In genomic region chr4:88158360-88159136, GRCh38 we compare ENCODE assay signal across 8 cellular contexts. TPM values are rescaled to one million over a fixed set of nuclear protein-coding genes. Genes with fewer than 3 reads are reported as not detected.
DNase-seq lines count a peak whose midpoint lies in the region; ATAC-seq and TF ChIP-seq lines count a peak whose summit lies in the region.

Gene ABCG2, minus strand, starts transcription at chr4:88158639. Its CDS starts 18,644 bp downstream, at chr4:88139995.

- H3K79me2 ChIP-seq in KMS-11 (ENCODE audit: insufficient read depth, low read depth): no peaks in the 10 kb centered on the region

- peak within 1 kb of the TSS; percentile 70 for H3K9ac ChIP-seq in KMS-11
- H3K9ac ChIP-seq in muscle layer of colon (ENCODE audit: low read length): no peak within 1 kb of the TSS

- H3K27ac Mint-ChIP-seq in Caco-2 (ENCODE audit: unreplicated experiment): peak within 1 kb of the TSS; percentile 67
- no peak within 1 kb of the TSS for H3K27ac Mint-ChIP-seq in activated CD8-positive, alpha-beta T cell treated with anti-CD3 and anti-CD28 coated beads, Interleukin-2, amount 10 ng/mL, durations not matched to agents 7 days and 5 days
- H3K27ac Mint-ChIP-seq in stimulated activated naive CD8-positive, alpha-beta T cell treated with anti-CD3 and anti-CD28 coated beads, Interleukin-15, Interleukin-2, amounts not matched to agents 100 ng/mL and 50 ng/mL, for 24 hours: peak within 1 kb of the TSS; percentile 77

- H3K4me1 ChIP-seq in Caco-2: peaks cover 20% of the 10 kb centered on the region
- H3K4me1 ChIP-seq in KMS-11 (ENCODE audit: low read depth, poor library complexity, severe bottlenecking): peaks cover 27% of the 10 kb centered on the region
- no peaks in the 10 kb centered on the region for H3K4me1 ChIP-seq in muscle layer of colon (ENCODE audit: insufficient read depth, low read length)

- H3K27me3 ChIP-seq in Caco-2 (replicated peaks; ENCODE audit: control insufficient read depth, insufficient read depth, low read length): no peaks in the 10 kb centered on the region
- no peaks in the 10 kb centered on the region for H3K27me3 ChIP-seq in KMS-11 (ENCODE audit: insufficient read depth, low read depth)
- peaks cover 0 to 8% of the 10 kb centered on the region in 2 donors for H3K27me3 ChIP-seq in muscle layer of colon (ENCODE audit: control insufficient read depth in 1 of 2, insufficient read depth in 2 of 2, low read length in 2 of 2)

- BruUV-seq in Caco-2 (replicated peaks; lab: Mats Ljungman, UMichigan): no TSS peak

- peak within 1 kb of the TSS; percentile 94 for H2AFZ ChIP-seq in KMS-11 (ENCODE audit: low read depth)

- peak within 1 kb of the TSS; percentile 85 for H3K4me3 ChIP-seq in Caco-2 (ENCODE audit: low read depth, low read length)
- peak within 1 kb of the TSS; percentile 92 for H3K4me3 ChIP-seq in KMS-11 (IDR thresholded peaks at IDR 0.05; ENCODE audit: insufficient read depth, low read depth, low read length)
- peak within 1 kb of the TSS; percentile 51 to 61 for H3K4me3 ChIP-seq in muscle layer of colon (ENCODE audit: low read depth in 1 of 2, low read length in 2 of 2)

- peak within 1 kb of the TSS; percentile 80 for H3K4me3 Mint-ChIP-seq in Caco-2 (ENCODE audit: unreplicated experiment)
- peak within 1 kb of the TSS; percentile 75 for H3K4me3 Mint-ChIP-seq in activated CD8-positive, alpha-beta T cell treated with anti-CD3 and anti-CD28 coated beads, Interleukin-2, amount 10 ng/mL, durations not matched to agents 7 days and 5 days
- H3K4me3 Mint-ChIP-seq in stimulated activated naive CD8-positive, alpha-beta T cell treated with anti-CD3 and anti-CD28 coated beads, Interleukin-15, Interleukin-2, amounts not matched to agents 100 ng/mL and 50 ng/mL, for 24 hours: peak within 1 kb of the TSS; percentile 84

- no peaks in the 10 kb centered on the region for H4K20me1 ChIP-seq in KMS-11 (ENCODE audit: insufficient read depth)

- POLR2A ChIA-PET in Caco-2 (lab: Charles Lee): interaction anchor here (0.5 to 1.4 kb wide), 3 partner anchors 14 to 126 kb away, joined by 3 to 7 read pairs (median 5); no protein-coding TSS in a partner anchor
- POLR2A ChIA-PET in activated CD8-positive, alpha-beta T cell treated with anti-CD3 and anti-CD28 coated beads, Interleukin-2, amount 10 ng/mL, durations not matched to agents 7 days and 5 days (lab: Charles Lee): no interaction called here

- DNase-seq in Caco-2 (peak; percentile 42 to 77), erythroblast (lab: John Stamatoyannopoulos, UW) (peak; percentile 95), HuH-7 (ENCODE audit: low spot score) (no peak)
- peak; percentile 52 for DNase-seq in activated CD8-positive, alpha-beta T cell treated with anti-CD3 and anti-CD28 coated beads, Interleukin-2, amount 10 ng/mL, durations not matched to agents 7 days and 5 days

- no peaks in the 10 kb centered on the region for H3K9me3 Mint-ChIP-seq in Caco-2 (ENCODE audit: unreplicated experiment)
- H3K9me3 Mint-ChIP-seq in activated CD8-positive, alpha-beta T cell treated with anti-CD3 and anti-CD28 coated beads, Interleukin-2, amount 10 ng/mL, durations not matched to agents 7 days and 5 days (ENCODE audit: insufficient read depth): no peaks in the 10 kb centered on the region
- H3K9me3 Mint-ChIP-seq in stimulated activated naive CD8-positive, alpha-beta T cell treated with anti-CD3 and anti-CD28 coated beads, Interleukin-15, Interleukin-2, amounts not matched to agents 100 ng/mL and 50 ng/mL, for 24 hours: no peaks in the 10 kb centered on the region

- ATAC-seq in GM21390 (IDR thresholded peaks at IDR 0.05; ENCODE audit: unreplicated experiment): peak; percentile 65
- peak; percentile 88 for ATAC-seq in activated CD8-positive, alpha-beta T cell treated with anti-CD3 and anti-CD28 coated beads, Interleukin-2, amount 10 ng/mL, durations not matched to agents 7 days and 5 days

- H3K36me3 ChIP-seq in Caco-2 (ENCODE audit: control insufficient read depth, insufficient read depth, low read length): no peaks in the 10 kb centered on the region
- no peaks in the 10 kb centered on the region for H3K36me3 ChIP-seq in KMS-11 (ENCODE audit: insufficient read depth)
- no peaks in the 10 kb centered on the region for H3K36me3 ChIP-seq in muscle layer of colon (ENCODE audit: insufficient read depth, low read length)

- TF ChIP-seq POLR2A in erythroblast (IDR thresholded peaks at IDR 0.05; ENCODE audit: low read length): peak; percentile 58

- H3K9me3 ChIP-seq in Caco-2: no peaks in the 10 kb centered on the region
- H3K9me3 ChIP-seq in muscle layer of colon (ENCODE audit: low read length): no peaks in the 10 kb centered on the region

- no peak for TF ChIP-seq CTCF in Caco-2 (IDR thresholded peaks at IDR 0.05; ENCODE audit: insufficient read depth in 1 of 2, low read depth in 1 of 2, low read length in 1 of 2, severe bottlenecking in 1 of 2, unreplicated experiment in 1 of 2)
- no peak for TF ChIP-seq CTCF in KMS-11 (conservative IDR thresholded peaks at IDR 0.05; ENCODE audit: low read depth, low read length)

- H3K36me3 Mint-ChIP-seq in Caco-2 (ENCODE audit: insufficient read depth, unreplicated experiment): no peaks in the 10 kb centered on the region
- no peaks in the 10 kb centered on the region for H3K36me3 Mint-ChIP-seq in activated CD8-positive, alpha-beta T cell treated with anti-CD3 and anti-CD28 coated beads, Interleukin-2, amount 10 ng/mL, durations not matched to agents 7 days and 5 days (ENCODE audit: low read depth)
- no peaks in the 10 kb centered on the region for H3K36me3 Mint-ChIP-seq in stimulated activated naive CD8-positive, alpha-beta T cell treated with anti-CD3 and anti-CD28 coated beads, Interleukin-15, Interleukin-2, amounts not matched to agents 100 ng/mL and 50 ng/mL, for 24 hours (ENCODE audit: low read depth)

- no peaks in the 10 kb centered on the region for H3K27me3 Mint-ChIP-seq in Caco-2 (ENCODE audit: insufficient read depth, unreplicated experiment)
- H3K27me3 Mint-ChIP-seq in activated CD8-positive, alpha-beta T cell treated with anti-CD3 and anti-CD28 coated beads, Interleukin-2, amount 10 ng/mL, durations not matched to agents 7 days and 5 days (ENCODE audit: low read depth): peaks cover 15% of the 10 kb centered on the region
- H3K27me3 Mint-ChIP-seq in stimulated activated naive CD8-positive, alpha-beta T cell treated with anti-CD3 and anti-CD28 coated beads, Interleukin-15, Interleukin-2, amounts not matched to agents 100 ng/mL and 50 ng/mL, for 24 hours: peaks cover 21% of the 10 kb centered on the region

- peaks cover 8% of the 10 kb centered on the region for H3K4me1 Mint-ChIP-seq in Caco-2 (ENCODE audit: low read depth, unreplicated experiment)
- peaks cover 13% of the 10 kb centered on the region for H3K4me1 Mint-ChIP-seq in activated CD8-positive, alpha-beta T cell treated with anti-CD3 and anti-CD28 coated beads, Interleukin-2, amount 10 ng/mL, durations not matched to agents 7 days and 5 days (ENCODE audit: low read depth)
- H3K4me1 Mint-ChIP-seq in stimulated activated naive CD8-positive, alpha-beta T cell treated with anti-CD3 and anti-CD28 coated beads, Interleukin-15, Interleukin-2, amounts not matched to agents 100 ng/mL and 50 ng/mL, for 24 hours (ENCODE audit: low read depth): peaks cover 16% of the 10 kb centered on the region

- peak within 1 kb of the TSS; percentile 77 for H3K4me2 ChIP-seq in KMS-11

- H3K27ac ChIP-seq in KMS-11 (peak within 1 kb of the TSS; percentile 74), muscle layer of colon (ENCODE audit: low read depth, low read length) (no peak within 1 kb of the TSS)

- CTCF ChIA-PET in Caco-2 (lab: Charles Lee): no interaction called here
- CTCF ChIA-PET in activated CD8-positive, alpha-beta T cell treated with anti-CD3 and anti-CD28 coated beads, Interleukin-2, amount 10 ng/mL, durations not matched to agents 7 days and 5 days (lab: Charles Lee): interaction anchor here (0.7 to 1.4 kb wide), 3 partner anchors 53 to 381 kb away, joined by 4 read pairs; no protein-coding TSS in a partner anchor

- intact Hi-C loops in Caco-2 (cut with micrococcal nuclease; ENCODE audit: unreplicated experiment): loop anchor here (1.0 to 5.0 kb wide), 5 partner anchors 10 to 54 kb away; no protein-coding TSS in a partner anchor

RNA-seq across cellular contexts. Expression of gene ABCG2, which starts in this region (rescaled TPM):
- 23.7 and 26.0 TPM in 2 replicates for total RNA-seq in Caco-2 (2022)
- under 1 TPM; 0.57 to 0.61 TPM for total RNA-seq in activated CD8-positive, alpha-beta T cell treated with anti-CD3 and anti-CD28 coated beads, Interleukin-2, amount 10 ng/mL, durations not matched to agents 7 days and 5 days

Comparison
In these comparisons a context has a peak if more than half of its experiments do, and no peak if none do; other contexts are left out.
1. RNA of gene ABCG2 (total RNA-seq): 23.7 to 26.0 TPM in Caco-2; 0.57 to 0.61 TPM in activated CD8-positive, alpha-beta T cell treated with anti-CD3 and anti-CD28 coated beads, Interleukin-2, amount 10 ng/mL, durations not matched to agents 7 days and 5 days; every median in the first group is over 10 times any median in the second.
2. Peak in DNase-seq and ATAC-seq in activated CD8-positive, alpha-beta T cell treated with anti-CD3 and anti-CD28 coated beads, Interleukin-2, amount 10 ng/mL, durations not matched to agents 7 days and 5 days; RNA of the gene not detected or under 1 TPM.
3. Peak in every context shown above with its lines, with median percentiles within 50 percentile points of each other: H3K4me3 ChIP-seq and H3K4me3 Mint-ChIP-seq.